ENCODE assay signal across 26 cellular contexts in the genomic region with DNA sequence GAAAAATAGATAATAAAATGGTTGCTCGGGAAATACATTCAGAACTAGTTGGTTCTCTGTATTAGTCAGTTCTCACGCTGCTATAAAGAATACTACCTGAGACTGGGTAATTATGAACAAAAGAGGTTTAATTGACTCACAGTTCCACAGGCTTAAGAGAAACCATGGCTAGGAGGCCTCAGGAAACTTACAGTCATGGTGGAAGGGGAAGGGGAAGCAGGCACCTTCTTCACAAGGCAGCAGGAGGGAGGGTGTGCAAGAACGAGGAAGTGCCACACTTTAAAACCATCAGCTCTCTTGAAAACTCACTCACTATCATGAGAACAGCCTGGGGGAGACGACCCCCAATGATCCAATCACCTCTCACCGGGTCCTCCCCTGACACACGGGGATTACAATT. TPM values are rescaled to one million over a fixed set of nuclear protein-coding genes. Genes with fewer than 3 reads are reported as not detected.
A peak's percentile ranks its signal among the peaks of the same experiment; 100 is the strongest.
DNase-seq lines count a peak whose midpoint lies in the region; ATAC-seq lines count a peak whose summit lies in the region.
"Had no signal": no experiment of that assay in that cellular context is flagged by ENCODE, and none has a peak within 500 bp of the region (broad histone marks: within the 10 kb centered on the region; RNA-seq: fewer than 3 reads in every experiment).

No MANE protein-coding gene starts in this region.

- H3K36me3 Mint-ChIP-seq in T-helper 1 cell treated with Interleukin-12 subunit alpha and Interleukin-12 subunit beta and Interleukin-4 antibody, amounts not matched to agents 30 μg/mL and 1 μg/mL, for 36 hours (ENCODE audit: low read depth) = no peaks in the 10 kb centered on the region
- peaks cover 11 to 33% of the 10 kb centered on the region in 2 donors for H3K36me3 Mint-ChIP-seq in activated naive CD4-positive, alpha-beta T cell treated with anti-CD3 and anti-CD28 coated beads, Interleukin-2, amount 50 U/mL, for 72 hours
- H3K36me3 Mint-ChIP-seq: CD8-positive, alpha-beta T cell; immature natural killer cell; neural progenitor cell had no signal

- DNase-seq in T-helper 1 cell (no peak), AG08396 (ENCODE audit: low spot score) (no peak)
- DNase-seq in stimulated activated CD4-positive, alpha-beta T cell treated with anti-CD3 and anti-CD28 coated beads, Interleukin-15, amount 100 ng/mL, for 24 hours = peak; percentile 48
- no peak for DNase-seq in stimulated activated CD4-positive, alpha-beta T cell treated with anti-CD3 and anti-CD28 coated beads, Interleukin-4, amount 100 ng/mL, for 4 hours
- DNase-seq in activated naive CD4-positive, alpha-beta T cell treated with anti-CD3 and anti-CD28 coated beads, Interleukin-2, amount 50 U/mL, for 72 hours (ENCODE audit: low spot score in 2 of 2) = peak in 1 of 2 donors; percentile 59
- no peak for DNase-seq in stimulated activated naive CD8-positive, alpha-beta T cell treated with anti-CD3 and anti-CD28 coated beads, Interleukin-15, Interleukin-2, amounts not matched to agents 100 U/mL and 50 U/mL, for 24 hours
- DNase-seq: AML-193; amniotic stem cell; brain microvascular endothelial cell; CD8-positive, alpha-beta T cell; DMS 273 treated with DMSO at 0.1 percent for 48 hours; H9; hypothalamus; immature natural killer cell; IMR-90; left colon; mammary epithelial cell; NCI-H2029 treated with DMSO at 0.1 percent for 48 hours; NCI-H2227 treated with DMSO at 0.1 percent for 48 hours; NCI-H526 treated with DMSO at 0.1 percent for 48 hours; right cardiac atrium; SIG-M5; trophoblast cell had no signal

- peaks cover 12% of the 10 kb centered on the region for H3K4me1 Mint-ChIP-seq in T-helper 1 cell treated with Interleukin-12 subunit alpha and Interleukin-12 subunit beta and Interleukin-4 antibody, amounts not matched to agents 30 μg/mL and 1 μg/mL, for 36 hours (ENCODE audit: low read depth)
- H3K4me1 Mint-ChIP-seq: H9, immature natural killer cell, neural progenitor cell had no signal

- peaks cover 3% of the 10 kb centered on the region for H3K9me3 Mint-ChIP-seq in T-helper 1 cell treated with Interleukin-12 subunit alpha and Interleukin-12 subunit beta and Interleukin-4 antibody, amounts not matched to agents 30 μg/mL and 1 μg/mL, for 36 hours
- peaks cover 4 to 28% of the 10 kb centered on the region in 2 donors for H3K9me3 Mint-ChIP-seq in activated naive CD4-positive, alpha-beta T cell treated with anti-CD3 and anti-CD28 coated beads, Interleukin-2, amount 50 U/mL, for 72 hours
- H3K9me3 Mint-ChIP-seq: CD8-positive, alpha-beta T cell; neural progenitor cell had no signal

- peak overlapping the region; percentile 18 for H3K4me3 Mint-ChIP-seq in T-helper 1 cell treated with Interleukin-12 subunit alpha and Interleukin-12 subunit beta and Interleukin-4 antibody, amounts not matched to agents 30 μg/mL and 1 μg/mL, for 36 hours
- H3K4me3 Mint-ChIP-seq: CD8-positive, alpha-beta T cell; H9; immature natural killer cell; neural progenitor cell had no signal

- ATAC-seq in activated naive CD4-positive, alpha-beta T cell treated with anti-CD3 and anti-CD28 coated beads, Interleukin-2, amount 50 U/mL, for 72 hours = peak; percentile 37 to 65
- ATAC-seq in stimulated activated naive CD8-positive, alpha-beta T cell treated with anti-CD3 and anti-CD28 coated beads, Interleukin-15, Interleukin-2, amounts not matched to agents 100 U/mL and 50 U/mL, for 24 hours = peak; percentile 29
- no peak for ATAC-seq in GM18870 (IDR thresholded peaks at IDR 0.05; ENCODE audit: unreplicated experiment)
- ATAC-seq: CD8-positive, alpha-beta T cell; left colon; right cardiac atrium had no signal

- no peak overlapping the region for H3K27ac Mint-ChIP-seq in T-helper 1 cell treated with Interleukin-12 subunit alpha and Interleukin-12 subunit beta and Interleukin-4 antibody, amounts not matched to agents 30 μg/mL and 1 μg/mL, for 36 hours
- peak overlapping the region; percentile 37 to 88 for H3K27ac Mint-ChIP-seq in activated naive CD4-positive, alpha-beta T cell treated with anti-CD3 and anti-CD28 coated beads, Interleukin-2, amount 50 U/mL, for 72 hours
- H3K27ac Mint-ChIP-seq: CD8-positive, alpha-beta T cell; H9; immature natural killer cell; neural progenitor cell had no signal

- H3K27me3 Mint-ChIP-seq in T-helper 1 cell treated with Interleukin-12 subunit alpha and Interleukin-12 subunit beta and Interleukin-4 antibody, amounts not matched to agents 30 μg/mL and 1 μg/mL, for 36 hours (ENCODE audit: low read depth) = peaks cover 51% of the 10 kb centered on the region

RNA-seq across cellular contexts. Expression of a gene that starts 24.2 kb away (rescaled TPM):
- 10 to 100 TPM; 27.6 to 35.0 TPM for total RNA-seq in activated naive CD4-positive, alpha-beta T cell treated with anti-CD3 and anti-CD28 coated beads, Interleukin-2, amount 50 U/mL, for 72 hours
